Comparison of ENCODE assay signal across 10 cellular contexts in the genomic region with DNA sequence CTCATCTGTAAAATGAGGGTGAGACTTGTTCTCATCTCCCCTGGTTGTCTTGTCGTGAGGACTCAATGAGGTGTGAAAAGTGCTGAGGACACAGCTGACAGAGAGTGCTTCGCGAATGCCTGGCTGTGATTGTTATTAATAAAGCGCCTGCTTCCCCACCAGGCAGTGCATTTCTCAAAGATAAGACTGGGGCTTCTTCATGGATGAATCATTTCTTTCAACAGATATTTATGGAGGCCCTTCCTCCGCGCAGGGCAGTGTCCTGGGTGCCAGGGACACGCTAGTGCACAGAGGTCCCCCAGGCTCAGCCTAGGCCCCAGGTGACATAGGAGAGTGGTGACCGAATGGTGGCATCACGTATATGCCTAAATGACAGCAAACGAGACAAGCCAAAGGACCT. TPM values are rescaled to one million over a fixed set of nuclear protein-coding genes. Genes with fewer than 3 reads are reported as not detected.
"Had no signal": no experiment of that assay in that cellular context is flagged by ENCODE, and none has a peak within 500 bp of the region (broad histone marks: within the 10 kb centered on the region; RNA-seq: fewer than 3 reads in every experiment).

No MANE protein-coding gene starts in this region.

- H3K4me1 Mint-ChIP-seq: activated B cell treated with CpG ODN at 0.5 μM for 24 hours had no signal

- H3K27ac ChIP-seq: body of pancreas, thyroid gland, uterus had no signal

- H3K4me3 ChIP-seq: body of pancreas, mucosa of descending colon, thyroid gland, uterus had no signal

- H3K27ac Mint-ChIP-seq: activated B cell treated with CpG ODN at 0.5 μM for 24 hours; activated CD4-positive, alpha-beta T cell treated with anti-CD3 and anti-CD28 coated beads, Interleukin-2, amount 10 ng/mL, durations not matched to agents 24 days and 14 days; activated naive CD4-positive, alpha-beta T cell treated with anti-CD3 and anti-CD28 coated beads for 36 hours; activated T-helper 1 cell treated with anti-CD3 and anti-CD28 coated beads, Interleukin-12 subunit alpha, Interleukin-12 subunit beta, Interleukin-2, Interleukin-4 antibody, amounts not matched to agents 30 ng/mL and 10 ng/mL and 1 ng/mL, durations not matched to agents 14 hours and 24 hours and 36 hours; natural killer cell treated with Interleukin-12 subunit alpha and Interleukin-12 subunit beta and Interleukin-15 and Interleukin-18, amount 100 ng/mL, for 72 hours had no signal

- H3K9me3 ChIP-seq: body of pancreas, mucosa of descending colon, thyroid gland, uterus had no signal

- H3K9me3 Mint-ChIP-seq: activated B cell treated with CpG ODN at 0.5 μM for 24 hours; activated CD4-positive, alpha-beta T cell treated with anti-CD3 and anti-CD28 coated beads, Interleukin-2, amount 10 ng/mL, durations not matched to agents 24 days and 14 days; activated naive CD4-positive, alpha-beta T cell treated with anti-CD3 and anti-CD28 coated beads for 36 hours; activated T-helper 1 cell treated with anti-CD3 and anti-CD28 coated beads, Interleukin-12 subunit alpha, Interleukin-12 subunit beta, Interleukin-2, Interleukin-4 antibody, amounts not matched to agents 30 ng/mL and 10 ng/mL and 1 ng/mL, durations not matched to agents 14 hours and 24 hours and 36 hours; natural killer cell treated with Interleukin-12 subunit alpha and Interleukin-12 subunit beta and Interleukin-15 and Interleukin-18, amount 100 ng/mL, for 72 hours had no signal

- H3K36me3 ChIP-seq: thyroid gland, uterus had no signal

- DNase-seq: activated B cell treated with CpG ODN at 0.5 μM for 24 hours; activated CD4-positive, alpha-beta T cell treated with anti-CD3 and anti-CD28 coated beads, Interleukin-2, amount 10 ng/mL, durations not matched to agents 24 days and 14 days; activated naive CD4-positive, alpha-beta T cell treated with anti-CD3 and anti-CD28 coated beads for 36 hours; mucosa of descending colon; T-helper 1 cell; thyroid gland; uterus had no signal

- H3K4me1 ChIP-seq: body of pancreas, uterus had no signal

- H3K4me3 Mint-ChIP-seq: activated B cell treated with CpG ODN at 0.5 μM for 24 hours; activated CD4-positive, alpha-beta T cell treated with anti-CD3 and anti-CD28 coated beads, Interleukin-2, amount 10 ng/mL, durations not matched to agents 24 days and 14 days; activated naive CD4-positive, alpha-beta T cell treated with anti-CD3 and anti-CD28 coated beads for 36 hours; activated T-helper 1 cell treated with anti-CD3 and anti-CD28 coated beads, Interleukin-12 subunit alpha, Interleukin-12 subunit beta, Interleukin-2, Interleukin-4 antibody, amounts not matched to agents 30 ng/mL and 10 ng/mL and 1 ng/mL, durations not matched to agents 14 hours and 24 hours and 36 hours; natural killer cell treated with Interleukin-12 subunit alpha and Interleukin-12 subunit beta and Interleukin-15 and Interleukin-18, amount 100 ng/mL, for 72 hours had no signal

- H3K27me3 ChIP-seq: body of pancreas, thyroid gland, uterus had no signal

- H3K36me3 Mint-ChIP-seq: natural killer cell treated with Interleukin-12 subunit alpha and Interleukin-12 subunit beta and Interleukin-15 and Interleukin-18, amount 100 ng/mL, for 72 hours had no signal

RNA-seq across cellular contexts. Expression of a gene that starts 34.3 kb away (rescaled TPM):
- total RNA-seq: activated B cell treated with CpG ODN at 0.5 μM for 24 hours; activated CD4-positive, alpha-beta T cell treated with anti-CD3 and anti-CD28 coated beads, Interleukin-2, amount 10 ng/mL, durations not matched to agents 24 days and 14 days; activated naive CD4-positive, alpha-beta T cell treated with anti-CD3 and anti-CD28 coated beads for 36 hours; activated T-helper 1 cell treated with anti-CD3 and anti-CD28 coated beads, Interleukin-12 subunit alpha, Interleukin-12 subunit beta, Interleukin-2, Interleukin-4 antibody, amounts not matched to agents 30 ng/mL and 10 ng/mL and 1 ng/mL, durations not matched to agents 14 hours and 24 hours and 36 hours; natural killer cell treated with Interleukin-12 subunit alpha and Interleukin-12 subunit beta and Interleukin-15 and Interleukin-18, amount 100 ng/mL, for 72 hours had no signal
